Comparison of ENCODE assay signal across 10 cellular contexts in genomic region chr4:3294401-3295241, GRCh38. TPM values are rescaled to one million over a fixed set of nuclear protein-coding genes. Genes with fewer than 3 reads are reported as not detected.
DNase-seq lines count a peak whose midpoint lies in the region; ATAC-seq, FAIRE-seq and TF ChIP-seq lines count a peak whose summit lies in the region.
"Had no signal": no experiment of that assay in that cellular context is flagged by ENCODE, and none has a peak within 500 bp of the region (broad histone marks: within the 10 kb centered on the region; RNA-seq: fewer than 3 reads in every experiment).

No MANE protein-coding gene starts in this region.

- BruUV-seq in PC-3 (replicated peaks; lab: Mats Ljungman, UMichigan), result no TSS peak

- TF ChIP-seq CTCF in PC-3 (conservative IDR thresholded peaks at IDR 0.05; ENCODE audit: low read depth, low read length), result no peak
- no peak for TF ChIP-seq CTCF in gastroesophageal sphincter (IDR thresholded peaks at IDR 0.05)
- TF ChIP-seq CTCF in gastrocnemius medialis (IDR thresholded peaks at IDR 0.05 in 4 of 5, conservative IDR thresholded peaks at IDR 0.05 in 1 of 5), result no peak
- no peak for TF ChIP-seq CTCF in foreskin keratinocyte (conservative IDR thresholded peaks at IDR 0.05)

- FAIRE-seq in H54 (lab: Jason Lieb, UNC), result no peak
- FAIRE-seq: bronchial epithelial cell, urothelium cell line had no signal

- H3K4me3 ChIP-seq in CD4-positive, alpha-beta memory T cell (ENCODE audit: low read length in 2 of 2), result no peak overlapping the region
- H3K4me3 ChIP-seq in PC-3 (ENCODE audit: low read length) (no peak overlapping the region), gastroesophageal sphincter (peak overlapping the region in 1 of 2 donors; percentile 96), gastrocnemius medialis (peak overlapping the region in 2 of 4 donors; percentile 63 to 86)

- in situ Hi-C loops in gastrocnemius medialis (cut with MboI; ENCODE audit: low sequenced_read_pairs in 4 of 4), result no loop called here

- intact Hi-C loops in CD4-positive, alpha-beta memory T cell (cut with micrococcal nuclease), result loop anchor here (5.0 kb wide), 1 partner anchor 1287 kb away; the partner anchor contains the start of gene NELFA
- intact Hi-C loops in PC-3 (cut with micrococcal nuclease), result no loop called here
- intact Hi-C loops in gastrocnemius medialis (cut with DNase I; ENCODE audit: low total_unique reads), result loop anchor here (5.0 to 10.0 kb wide), 3 partner anchors 168 to 1440 kb away; partner anchors contain the start of genes DOK7 and LETM1

- H3K27ac ChIP-seq in CD4-positive, alpha-beta memory T cell (ENCODE audit: low read depth, low read length), result no peak overlapping the region
- H3K27ac ChIP-seq in PC-3 (ENCODE audit: low read length) (no peak overlapping the region), gastroesophageal sphincter (peak overlapping the region in 3 of 4 donors; percentile 97 to 99 (median 97)), gastrocnemius medialis (peak overlapping the region; percentile 82 to 100 (median 92)), foreskin keratinocyte (no peak overlapping the region)

- CTCF ChIA-PET in CD4-positive, alpha-beta memory T cell (lab: Charles Lee; ENCODE audit: partially characterized antibody), result no interaction called here
- CTCF ChIA-PET in PC-3 (lab: Charles Lee), result interaction anchor here (0.5 kb wide), 1 partner anchor 100 kb away, joined by 3 read pairs; no protein-coding TSS in a partner anchor

- no peak for TF ChIP-seq EP300 in gastroesophageal sphincter (IDR thresholded peaks at IDR 0.05)

- H3K9me2 ChIP-seq in PC-3 (replicated peaks; ENCODE audit: low read length), result no peaks in the 10 kb centered on the region

- no peak overlapping the region for H3K9ac ChIP-seq in PC-3 (ENCODE audit: low read length)

- H3K4me1 Mint-ChIP-seq in CD4-positive, alpha-beta memory T cell, result peaks cover 11 to 29% (median 14%) of the 10 kb centered on the region in 4 donors

- H3K36me3 Mint-ChIP-seq in CD4-positive, alpha-beta memory T cell, result peaks cover 0 to 3% of the 10 kb centered on the region in 2 donors

- H2AFZ ChIP-seq in PC-3 (ENCODE audit: low read length), result no peak overlapping the region

- H3K4me3 Mint-ChIP-seq in CD4-positive, alpha-beta memory T cell, result peak overlapping the region in 5 of 8 donors; percentile 10 to 77 (median 60)

- H3K27ac Mint-ChIP-seq in CD4-positive, alpha-beta memory T cell, result peak overlapping the region in 3 of 7 donors; percentile 60 to 90 (median 79)

- no peaks in the 10 kb centered on the region for H3K36me3 ChIP-seq in CD4-positive, alpha-beta memory T cell (ENCODE audit: insufficient read depth, low read length)
- H3K36me3 ChIP-seq in PC-3 (ENCODE audit: low read depth, low read length) (no peaks in the 10 kb centered on the region), gastroesophageal sphincter (peaks cover 0 to 7% of the 10 kb centered on the region in 2 donors), gastrocnemius medialis (no peaks in the 10 kb centered on the region)

- no peaks in the 10 kb centered on the region for H3K27me3 ChIP-seq in CD4-positive, alpha-beta memory T cell (ENCODE audit: insufficient read depth, low read length)
- H3K27me3 ChIP-seq in PC-3 (ENCODE audit: low read length) (no peaks in the 10 kb centered on the region), gastroesophageal sphincter (no peaks in the 10 kb centered on the region), gastrocnemius medialis (no peaks in the 10 kb centered on the region), foreskin keratinocyte (peaks cover 10% of the 10 kb centered on the region)

- no peak for ATAC-seq in PC-3
- no peak for ATAC-seq in gastroesophageal sphincter
- no peak for ATAC-seq in gastrocnemius medialis
- no peak for ATAC-seq in GM18909 (IDR thresholded peaks at IDR 0.05; ENCODE audit: poor library complexity, unreplicated experiment)
- no peak for ATAC-seq in foreskin keratinocyte
- no peak for ATAC-seq in HG02759 (IDR thresholded peaks at IDR 0.05; ENCODE audit: unreplicated experiment)

- H3K27me3 Mint-ChIP-seq in CD4-positive, alpha-beta memory T cell, result peaks cover 0 to 3% of the 10 kb centered on the region in 2 donors

- H3K4me1 ChIP-seq in CD4-positive, alpha-beta memory T cell (ENCODE audit: insufficient read depth, low read length), result peaks cover 9% of the 10 kb centered on the region
- H3K4me1 ChIP-seq in PC-3 (ENCODE audit: insufficient read depth, low read length) (peaks cover 6% of the 10 kb centered on the region; the same call in 1 of the 2 replicates), gastroesophageal sphincter (peaks cover 0 to 42% (median 5%) of the 10 kb centered on the region in 3 donors), gastrocnemius medialis (peaks cover 28 to 29% of the 10 kb centered on the region in 2 donors), foreskin keratinocyte (peaks cover 3% of the 10 kb centered on the region)

- peak overlapping the region; percentile 96; the same call in 1 of the 2 replicates for H3K4me2 ChIP-seq in PC-3 (ENCODE audit: low read length)

- TF ChIP-seq POLR2A in gastroesophageal sphincter (IDR thresholded peaks at IDR 0.05), result no peak
- TF ChIP-seq POLR2A in gastrocnemius medialis (IDR thresholded peaks at IDR 0.05), result no peak
- TF ChIP-seq POLR2A in H54 (IDR thresholded peaks at IDR 0.05; ENCODE audit: low read depth, low read length), result no peak

- H3K9me3 Mint-ChIP-seq in CD4-positive, alpha-beta memory T cell, result peaks cover 0 to 8% (median 0%) of the 10 kb centered on the region in 8 donors

- DNase-seq in CD4-positive, alpha-beta memory T cell, result no peak
- DNase-seq in PC-3 (no peak), gastrocnemius medialis (no peak), foreskin keratinocyte (no peak), H54 (ENCODE audit: insufficient read length, low spot score) (no peak)

- H4K20me1 ChIP-seq in PC-3 (ENCODE audit: low read length), result no peaks in the 10 kb centered on the region

- no peaks in the 10 kb centered on the region for H3K9me3 ChIP-seq in CD4-positive, alpha-beta memory T cell (ENCODE audit: control insufficient read depth in 1 of 2, low read length in 2 of 2)
- H3K9me3 ChIP-seq in PC-3 (ENCODE audit: low read length) (no peaks in the 10 kb centered on the region), gastroesophageal sphincter (peaks cover 0 to 15% (median 0%) of the 10 kb centered on the region in 3 donors), gastrocnemius medialis (no peaks in the 10 kb centered on the region)

- POLR2A ChIA-PET in CD4-positive, alpha-beta memory T cell (lab: Charles Lee; ENCODE audit: partially characterized antibody), result interaction anchor here (0.8 kb wide), 1 partner anchor 220 kb away, joined by 3 read pairs; the partner anchor contains the start of genes HTT and HTT-AS
- POLR2A ChIA-PET in PC-3 (lab: Charles Lee; ENCODE audit: unreplicated experiment), result no interaction called here

- peaks cover 15% of the 10 kb centered on the region for H3K79me2 ChIP-seq in PC-3 (ENCODE audit: low read length)

- 71 to 73% methylated on average over 6 to 18 of the region's 19 CpGs for WGBS in gastroesophageal sphincter (ENCODE audit: low coverage in 1 of 2), 2 donors

- no peaks in the 10 kb centered on the region for H3F3A ChIP-seq in PC-3 (ENCODE audit: low read length, unreplicated experiment)

RNA-seq across cellular contexts. Expression of gene RGS12, which starts 1.8 kb away (rescaled TPM):
- total RNA-seq in CD4-positive, alpha-beta memory T cell, result 10 to 100 TPM in 1 of 2 experiments, 1 to 10 TPM in 1; 9.7 to 10.6 TPM
- polyA plus RNA-seq in CD4-positive, alpha-beta memory T cell, result 1 to 10 TPM in 1 of 2 donors, under 1 TPM in 1; 0.93 to 2.3 TPM
- total RNA-seq in PC-3 (2014; rRNA removed), result 10.3 and 13.8 TPM in 2 replicates
- total RNA-seq in gastroesophageal sphincter, result 10 to 100 TPM; 24.1 to 32.7 (median 29.1) TPM
- total RNA-seq in gastrocnemius medialis, result 10 to 100 TPM in 3 of 4 donors, 1 to 10 TPM in 1; 9.1 to 22.6 (median 21.1) TPM
- 26.7 and 39.4 TPM in 2 replicates for total RNA-seq in foreskin keratinocyte
- 17.1 and 22.1 TPM in 2 replicates for polyA plus RNA-seq in foreskin keratinocyte

RNA-seq across cellular contexts. Expression of gene MSANTD1, which starts 45.7 kb away (rescaled TPM):
- 1 to 10 TPM; 2.0 to 2.2 TPM for total RNA-seq in CD4-positive, alpha-beta memory T cell
- under 1 TPM in 1 of 2 donors, not detected in 1; 0.08 TPM for polyA plus RNA-seq in CD4-positive, alpha-beta memory T cell
- total RNA-seq in PC-3 (2014; rRNA removed), result 0.77 and 1.3 TPM in 2 replicates
- total RNA-seq in gastroesophageal sphincter, result 1 to 10 TPM in 2 of 4 donors, under 1 TPM in 1, not detected in 1; 0.78 to 6.9 (median 1.5) TPM
- total RNA-seq in gastrocnemius medialis, result 1 to 10 TPM in 1 of 4 donors, under 1 TPM in 3; 0.36 to 1.5 (median 0.48) TPM
- total RNA-seq in foreskin keratinocyte, result 0.07 TPM in 2 replicates
- polyA plus RNA-seq in foreskin keratinocyte, result 0.02 and 0.04 TPM in 2 replicates

Comparison
In these comparisons a context has a peak if more than half of its experiments do, and no peak if none do; other contexts are left out.
1. H3K27ac ChIP-seq: peak in gastroesophageal sphincter (3 of 4) and gastrocnemius medialis (4 of 4); none in CD4-positive, alpha-beta memory T cell (single experiment), PC-3 (single experiment) and foreskin keratinocyte (single experiment).